In the genomic region with DNA sequence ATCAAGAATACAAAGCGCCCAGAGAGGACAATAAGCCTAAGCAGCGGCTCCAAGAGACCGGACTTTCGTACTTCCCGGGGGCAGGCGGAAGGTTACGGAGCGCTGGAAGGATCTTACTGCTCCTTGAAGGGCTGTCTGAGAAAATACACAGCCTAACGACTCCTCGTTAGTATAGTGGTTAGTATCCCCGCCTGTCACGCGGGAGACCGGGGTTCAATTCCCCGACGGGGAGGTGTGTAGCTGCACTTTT, we compare ENCODE assay signal across 8 cellular contexts. TPM values are rescaled to one million over a fixed set of nuclear protein-coding genes. Genes with fewer than 3 reads are reported as not detected.
DNase-seq lines count a peak whose midpoint lies in the region; ATAC-seq and TF ChIP-seq lines count a peak whose summit lies in the region.

No MANE protein-coding gene starts in this region.

- 0 to 1% (median 0%) methylated on average over 15 to 16 of the region's 16 CpGs for WGBS in adrenal gland, 4 donors
- 0 to 1% (median 0%) methylated on average over 16 of the region's 16 CpGs for WGBS in heart left ventricle, 4 donors
- WGBS in upper lobe of left lung, 2 donors: 0 to 1% methylated on average over 16 of the region's 16 CpGs

- H3F3A ChIP-seq in MM.1S (ENCODE audit: insufficient read depth, low read length): peaks cover 20% of the 10 kb centered on the region

- H2AFZ ChIP-seq in MM.1S (ENCODE audit: low read length): peak overlapping the region; percentile 84

- H3K36me3 ChIP-seq in MM.1S (replicated peaks; ENCODE audit: insufficient read depth, low read length) (no peaks in the 10 kb centered on the region), adrenal gland (replicated peaks in 1 of 2) (no peaks in the 10 kb centered on the region), heart left ventricle (no peaks in the 10 kb centered on the region), upper lobe of left lung (no peaks in the 10 kb centered on the region)

- TF ChIP-seq POLR2A in adrenal gland (IDR thresholded peaks at IDR 0.05) (no peak), heart left ventricle (IDR thresholded peaks at IDR 0.05) (no peak), upper lobe of left lung (IDR thresholded peaks at IDR 0.05) (peak in 1 of 4 donors; percentile 8)

- no peaks in the 10 kb centered on the region for H3K4me1 ChIP-seq in MM.1S (ENCODE audit: low read length)
- H3K4me1 ChIP-seq in adrenal gland (replicated peaks in 1 of 2): peaks cover 0 to 5% of the 10 kb centered on the region in 2 donors
- peaks cover 0 to 10% (median 0%) of the 10 kb centered on the region in 12 donors for H3K4me1 ChIP-seq in heart left ventricle
- H3K4me1 ChIP-seq in upper lobe of left lung: peaks cover 0 to 10% (median 5%) of the 10 kb centered on the region in 4 donors

- H4K20me1 ChIP-seq in MM.1S (ENCODE audit: insufficient read depth, low read length): no peaks in the 10 kb centered on the region

- H3K9me3 ChIP-seq in MM.1S (replicated peaks; ENCODE audit: insufficient read depth, low read length) (no peaks in the 10 kb centered on the region), adrenal gland (replicated peaks in 1 of 3) (no peaks in the 10 kb centered on the region), heart left ventricle (no peaks in the 10 kb centered on the region), upper lobe of left lung (no peaks in the 10 kb centered on the region)

- H3K27me3 ChIP-seq in MM.1S (replicated peaks; ENCODE audit: insufficient read depth, low read length) (no peaks in the 10 kb centered on the region), adrenal gland (no peaks in the 10 kb centered on the region), heart left ventricle (no peaks in the 10 kb centered on the region), upper lobe of left lung (no peaks in the 10 kb centered on the region)

- H3K79me2 ChIP-seq in MM.1S (ENCODE audit: low read length): no peaks in the 10 kb centered on the region

- DNase-seq in GM03348 (ENCODE audit: low spot score) (peak; percentile 79), HCEC 1CT (peak; percentile 80), MM.1S (peak; percentile 90), SW 1271 (lab: John Stamatoyannopoulos, UW) (peak; percentile 87 to 98), adrenal gland (peak; percentile 89 to 97 (median 92)), heart left ventricle (peak; percentile 87 to 92 (median 90)), pons (ENCODE audit: low spot score) (peak; percentile 97), upper lobe of left lung (peak in 1 of 2 donors; percentile 83)

- no peak for TF ChIP-seq EP300 in upper lobe of left lung (IDR thresholded peaks at IDR 0.05)

- H3K9me2 ChIP-seq in MM.1S (replicated peaks; ENCODE audit: insufficient read depth, low read length): no peaks in the 10 kb centered on the region

- peak overlapping the region; percentile 87 for H3K9ac ChIP-seq in MM.1S (ENCODE audit: low read length)

- TF ChIP-seq CTCF in MM.1S (IDR thresholded peaks at IDR 0.05; ENCODE audit: low read length) (no peak), adrenal gland (IDR thresholded peaks at IDR 0.05) (peak in 1 of 6 experiments; percentile 8), heart left ventricle (IDR thresholded peaks at IDR 0.05) (no peak), upper lobe of left lung (IDR thresholded peaks at IDR 0.05) (no peak)

- intact Hi-C loops in adrenal gland (cut with DNase I) (no loop called here), heart left ventricle (cut with DNase I) (loop anchor here in 4 of 10 donors (1.0 to 10.0 kb wide), 7 partner anchors 12 to 144 kb away; partner anchors contain the start of genes APAF1 (in 2 of the 4), SLC25A3 (in 2 of the 4) and IKBIP (in 1 of the 4))

- ATAC-seq in heart left ventricle (peak; percentile 90 to 95 (median 92)), upper lobe of left lung (ENCODE audit: low FRiP score in 2 of 2) (peak; percentile 93 to 95)

- H3K4me2 ChIP-seq in MM.1S (ENCODE audit: low read depth, low read length): peak overlapping the region; percentile 90

- peak overlapping the region; percentile 97 for H3K27ac ChIP-seq in MM.1S (ENCODE audit: low read length)
- H3K27ac ChIP-seq in adrenal gland: peak overlapping the region; percentile 88 to 98 (median 95)
- peak overlapping the region; percentile 88 to 99 (median 95) for H3K27ac ChIP-seq in heart left ventricle
- H3K27ac ChIP-seq in upper lobe of left lung: peak overlapping the region; percentile 92 to 96 (median 93)

- H3K4me3 ChIP-seq in MM.1S (ENCODE audit: low read length) (peak overlapping the region; percentile 80), adrenal gland (peak overlapping the region in 3 of 4 donors; percentile 52 to 75 (median 71)), heart left ventricle (peak overlapping the region; percentile 39 to 83 (median 62)), upper lobe of left lung (peak overlapping the region; percentile 42 to 71 (median 60))

RNA-seq across cellular contexts. Expression of gene TMPO, which starts 12.1 kb away (rescaled TPM):
- 10 to 100 TPM; 17.8 to 54.2 (median 38.7) TPM for total RNA-seq in adrenal gland
- 10 to 100 TPM in 2 of 3 donors, 1 to 10 TPM in 1; 8.7 to 24.8 (median 13.0) TPM for polyA plus RNA-seq in adrenal gland
- 10 to 100 TPM; 11.2 to 30.5 (median 19.4) TPM for total RNA-seq in heart left ventricle
- 10 to 100 TPM; 11.4 to 16.5 TPM for polyA plus RNA-seq in heart left ventricle
- 100 to 1,000 TPM in 2 of 6 donors, 10 to 100 TPM in 4; 40.0 to 124 (median 67.4) TPM for total RNA-seq in upper lobe of left lung
